1 cellular context compared by ENCODE assay signal in genomic region chr19:8505680-8506401, GRCh38.
A peak's percentile ranks its signal among the peaks of the same experiment; 100 is the strongest.
TF ChIP-seq lines count a peak whose summit lies in the region.

No MANE protein-coding gene starts in this region.

TF ChIP-seq in K562, 482 proteins besides CTCF, POLR2A, EP300 and RAD21 (continued from another document and continues in another):
- peak; percentile 23; the same call in 1 of the 2 replicates for TF ChIP-seq ZBTB33 (CRISPR knock-in tag; IDR thresholded peaks at IDR 0.05)
- peak; percentile 54 for TF ChIP-seq POLR2B (IDR thresholded peaks at IDR 0.05; ENCODE audit: low read depth, partially characterized antibody)
- 0 out of 2 replicates have a peak, but pooled peaks have one; percentile 58 for TF ChIP-seq MTA3 (IDR thresholded peaks at IDR 0.05; ENCODE audit: borderline replicate concordance)
- TF ChIP-seq CEBPB (tag; IDR thresholded peaks at IDR 0.05), result no peak
- TF ChIP-seq HMGN3 (IDR thresholded peaks at IDR 0.05; ENCODE audit: borderline replicate concordance, extremely low read depth, insufficient read length, low read depth, low read length), result peak; percentile 75
- no peak for TF ChIP-seq ZNF76 (CRISPR knock-in tag; IDR thresholded peaks at IDR 0.05; ENCODE audit: borderline replicate concordance)
- TF ChIP-seq YY1 (IDR thresholded peaks at IDR 0.05; ENCODE audit: borderline replicate concordance in 1 of 3, control insufficient read depth in 1 of 3, extremely low read depth in 1 of 3, insufficient read depth in 3 of 3, insufficient read length in 1 of 3, insufficient replicate concordance in 2 of 3, low read depth in 1 of 3, low read length in 2 of 3), result peak in 2 of 3 experiments; percentile 23 to 34
- TF ChIP-seq ZFX (CRISPR knock-in tag; IDR thresholded peaks at IDR 0.05), result peak; percentile 61
- no peak for TF ChIP-seq ZBTB49 (CRISPR knock-in tag; IDR thresholded peaks at IDR 0.05; ENCODE audit: borderline replicate concordance)
- TF ChIP-seq ZNF24 (IDR thresholded peaks at IDR 0.05), result no peak
- peak in 1 of 2 experiments; percentile 39; a peak in 1 of 4 replicates for TF ChIP-seq SIN3A (IDR thresholded peaks at IDR 0.05; ENCODE audit: borderline replicate concordance in 2 of 2, control insufficient read depth in 1 of 2, low read depth in 2 of 2, low read length in 2 of 2)
- TF ChIP-seq ZC3H11A (IDR thresholded peaks at IDR 0.05; ENCODE audit: low read depth, low read length), result no peak
- 0 out of 2 replicates have a peak, but pooled peaks have one; percentile 29 for TF ChIP-seq ESRRA (IDR thresholded peaks at IDR 0.05; ENCODE audit: borderline replicate concordance, low read depth)
- peak; percentile 53; the same call in 1 of the 2 replicates for TF ChIP-seq TFAP4 (CRISPR knock-in tag; IDR thresholded peaks at IDR 0.05; ENCODE audit: borderline replicate concordance)
- TF ChIP-seq ETS1 (conservative IDR thresholded peaks at IDR 0.05; ENCODE audit: control insufficient read depth, low read depth, low read length), result 0 out of 2 replicates have a peak, but pooled peaks have one; percentile 39
- no peak for TF ChIP-seq FOXJ2 (tag; IDR thresholded peaks at IDR 0.05)
- 0 out of 6 replicates have a peak, but pooled peaks of 1 of the 3 experiments have one; percentile 31 for TF ChIP-seq ZBTB11 (CRISPR knock-in tag; IDR thresholded peaks at IDR 0.05)
- TF ChIP-seq FIP1L1 (IDR thresholded peaks at IDR 0.05; ENCODE audit: low read depth, low read length, poor library complexity, severe bottlenecking), result peak; percentile 34
- TF ChIP-seq NRF1 (conservative IDR thresholded peaks at IDR 0.05 in 1 of 2, IDR thresholded peaks at IDR 0.05 in 1 of 2), result peak; percentile 51 to 54
- no peak for TF ChIP-seq SMARCB1 (IDR thresholded peaks at IDR 0.05; ENCODE audit: insufficient read length, low read depth)
- no peak for TF ChIP-seq TCF7L2 (IDR thresholded peaks at IDR 0.05; ENCODE audit: low read depth, low read length)
- TF ChIP-seq TAF1 (IDR thresholded peaks at IDR 0.05; ENCODE audit: control insufficient read depth, extremely low read depth, insufficient read depth, low read length, severe bottlenecking), result peak; percentile 39
- TF ChIP-seq CBX3 (IDR thresholded peaks at IDR 0.05; ENCODE audit: borderline replicate concordance in 1 of 2, low read length in 2 of 2), result peak in 1 of 2 experiments; percentile 29; a peak in 1 of 3 replicates
- TF ChIP-seq MAFG (tag; conservative IDR thresholded peaks at IDR 0.05), result no peak
- 0 out of 4 replicates have a peak, but pooled peaks of 1 of the 2 experiments have one; percentile 20 for TF ChIP-seq RCOR1 (IDR thresholded peaks at IDR 0.05; ENCODE audit: borderline replicate concordance in 1 of 2, low read depth in 2 of 2, low read length in 2 of 2)
- no peak for TF ChIP-seq SMAD3 (CRISPR knock-in tag; conservative IDR thresholded peaks at IDR 0.05)
- peak; percentile 32; the same call in 1 of the 2 replicates for TF ChIP-seq BHLHE40 (IDR thresholded peaks at IDR 0.05; ENCODE audit: low read length)
- no peak for TF ChIP-seq ARID3B (CRISPR knock-in tag; IDR thresholded peaks at IDR 0.05; ENCODE audit: borderline replicate concordance)
- peak; percentile 70; the same call in 1 of the 2 replicates for TF ChIP-seq HDAC2 (IDR thresholded peaks at IDR 0.05)
- peak; percentile 95 for TF ChIP-seq PCBP1 (IDR thresholded peaks at IDR 0.05; ENCODE audit: low read depth, low read length, poor library complexity, severe bottlenecking)
- 0 out of 2 replicates have a peak, but pooled peaks have one; percentile 16 for TF ChIP-seq ZNF511 (CRISPR knock-in tag; IDR thresholded peaks at IDR 0.05)
- TF ChIP-seq ZBTB43 (CRISPR knock-in tag; IDR thresholded peaks at IDR 0.05), result no peak
- TF ChIP-seq PPARD (CRISPR knock-in tag; IDR thresholded peaks at IDR 0.05), result no peak
- no peak; the same call in 1 of the 2 replicates for TF ChIP-seq ETV1 (tag; conservative IDR thresholded peaks at IDR 0.05; ENCODE audit: low read depth)
- TF ChIP-seq HMBOX1 (IDR thresholded peaks at IDR 0.05), result no peak
- TF ChIP-seq KAT8 (IDR thresholded peaks at IDR 0.05; ENCODE audit: low read depth), result no peak
- TF ChIP-seq ZBTB17 (CRISPR knock-in tag; IDR thresholded peaks at IDR 0.05), result 0 out of 2 replicates have a peak, but pooled peaks have one; percentile 28
- TF ChIP-seq NFRKB (IDR thresholded peaks at IDR 0.05; ENCODE audit: low read depth), result 0 out of 2 replicates have a peak, but pooled peaks have one; percentile 27
- no peak for TF ChIP-seq HMG20B (CRISPR knock-in tag; IDR thresholded peaks at IDR 0.05)
- no peak for TF ChIP-seq ZNF121 (CRISPR knock-in tag; conservative IDR thresholded peaks at IDR 0.05)
- 0 out of 2 replicates have a peak, but pooled peaks have one; percentile 6 for TF ChIP-seq GATAD2B (IDR thresholded peaks at IDR 0.05; ENCODE audit: borderline replicate concordance)
- peak; percentile 81 for TF ChIP-seq POLR2G (IDR thresholded peaks at IDR 0.05; ENCODE audit: low read depth, low read length)
- TF ChIP-seq CXXC5 (CRISPR knock-in tag; IDR thresholded peaks at IDR 0.05), result peak; percentile 78
- peak in 1 of 2 experiments; percentile 93; a peak in 2 of 4 replicates for TF ChIP-seq HDAC1 (IDR thresholded peaks at IDR 0.05)
- no peak for TF ChIP-seq NR4A1 (CRISPR knock-in tag; IDR thresholded peaks at IDR 0.05)
- TF ChIP-seq NR4A1 (tag; IDR thresholded peaks at IDR 0.05), result no peak
- no peak for TF ChIP-seq FOXM1 (IDR thresholded peaks at IDR 0.05; ENCODE audit: low read depth)
- TF ChIP-seq FOXM1 (CRISPR knock-in tag; IDR thresholded peaks at IDR 0.05; ENCODE audit: low read depth), result no peak
- peak; percentile 43 for TF ChIP-seq RBBP5 (IDR thresholded peaks at IDR 0.05; ENCODE audit: borderline replicate concordance, insufficient read depth, low read length, poor library complexity, severe bottlenecking)
- peak; percentile 55; the same call in 1 of the 2 replicates for TF ChIP-seq SP1 (CRISPR knock-in tag; IDR thresholded peaks at IDR 0.05)
- no peak for TF ChIP-seq HEY1 (CRISPR knock-in tag; IDR thresholded peaks at IDR 0.05; ENCODE audit: borderline replicate concordance)
- TF ChIP-seq EGR1 (conservative IDR thresholded peaks at IDR 0.05), result peak; percentile 86
- peak; percentile 57 to 81 for TF ChIP-seq MAZ (CRISPR knock-in tag; conservative IDR thresholded peaks at IDR 0.05 in 1 of 2, IDR thresholded peaks at IDR 0.05 in 1 of 2)
- peak; percentile 47; the same call in 1 of the 2 replicates for TF ChIP-seq XRCC5 (IDR thresholded peaks at IDR 0.05; ENCODE audit: low read depth, low read length)
- peak; percentile 91 for TF ChIP-seq EP400 (IDR thresholded peaks at IDR 0.05)
- no peak for TF ChIP-seq SMARCA4 (IDR thresholded peaks at IDR 0.05)
